In genomic region chrY:19075471-19076253, GRCh38 we compare ENCODE assay signal across 9 cellular contexts.
DNase-seq lines count a peak whose midpoint lies in the region; ATAC-seq, FAIRE-seq and TF ChIP-seq lines count a peak whose summit lies in the region.
"Had no signal": no experiment of that assay in that cellular context is flagged by ENCODE, and none has a peak within 500 bp of the region (broad histone marks: within the 10 kb centered on the region; RNA-seq: fewer than 3 reads in every experiment).

No MANE protein-coding gene starts in this region.

- peaks cover 11% of the 10 kb centered on the region for H3K4me1 Mint-ChIP-seq in CD4-positive, alpha-beta T cell (ENCODE audit: low read depth)

- H3K27me3 ChIP-seq in CD4-positive, alpha-beta T cell (ENCODE audit: control insufficient read depth, insufficient read depth, low read length) = no peaks in the 10 kb centered on the region

- no peak overlapping the region for H3K27ac ChIP-seq in CD4-positive, alpha-beta T cell (ENCODE audit: low read depth, low read length)
- H3K27ac ChIP-seq in caudate nucleus (ENCODE audit: low read depth, low read length) = no peak overlapping the region
- no peak overlapping the region for H3K27ac ChIP-seq in coronary artery

- no peaks in the 10 kb centered on the region for H3K9me3 ChIP-seq in CD4-positive, alpha-beta T cell (ENCODE audit: control insufficient read depth, low read length)

- intact Hi-C loops in CD4-positive, alpha-beta T cell (cut with DNase I, micrococcal nuclease) = no loop called here

- peak overlapping the region; percentile 86 for H3K4me3 Mint-ChIP-seq in CD4-positive, alpha-beta T cell

- ATAC-seq in CD4-positive, alpha-beta T cell (ENCODE audit: poor library complexity) = peak; percentile 32
- ATAC-seq in GM18519 (IDR thresholded peaks at IDR 0.05; ENCODE audit: low FRiP score, unreplicated experiment) = no peak

- POLR2A ChIA-PET in CD4-positive, alpha-beta T cell (lab: Charles Lee) = interaction anchor here (1.2 kb wide), 1 partner anchor 492 kb away, joined by 5 read pairs; no protein-coding TSS in a partner anchor

- CTCF ChIA-PET in CD4-positive, alpha-beta T cell (lab: Charles Lee) = no interaction called here

- no peaks in the 10 kb centered on the region for H3K27me3 Mint-ChIP-seq in CD4-positive, alpha-beta T cell

- TF ChIP-seq CTCF in CD4-positive, alpha-beta T cell (IDR thresholded peaks at IDR 0.05) = no peak
- TF ChIP-seq CTCF in coronary artery (IDR thresholded peaks at IDR 0.05) = no peak

- peak overlapping the region; percentile 55 for H3K27ac Mint-ChIP-seq in CD4-positive, alpha-beta T cell

- H3K9me3 Mint-ChIP-seq in CD4-positive, alpha-beta T cell = no peaks in the 10 kb centered on the region

- no peak overlapping the region for H3K4me3 ChIP-seq in coronary artery

- DNase-seq in CD4-positive, alpha-beta T cell = peak in 2 of 10 experiments; percentile 1 to 34
- DNase-seq in LoVo (ENCODE audit: low spot score) = peak; percentile 62
- peak in 35 of 61 donors; percentile 1 to 60 (median 36) for DNase-seq in caudate nucleus (lab: John Stamatoyannopoulos, UW)
- DNase-seq in myocyte (ENCODE audit: low read depth) = peak; percentile 73
- DNase-seq in midbrain (lab: John Stamatoyannopoulos, UW) = no peak
- no peak for DNase-seq in urothelium cell line (ENCODE audit: low spot score)
- no peak for DNase-seq in coronary artery (ENCODE audit: low spot score)

- FAIRE-seq in urothelium cell line (lab: Jason Lieb, UNC) = no peak
- FAIRE-seq: GM18507 had no signal

- no peaks in the 10 kb centered on the region for H3K36me3 Mint-ChIP-seq in CD4-positive, alpha-beta T cell (ENCODE audit: low read depth)

Comparison
In these comparisons a context has a peak if more than half of its experiments do, and no peak if none do; other contexts are left out.
1. DNase-seq: peak in LoVo (single experiment), caudate nucleus (35 of 61) and myocyte (single experiment); none in midbrain (single experiment), urothelium cell line (single experiment) and coronary artery (single experiment).